ENCODE assay signal across 12 cellular contexts in the genomic region with DNA sequence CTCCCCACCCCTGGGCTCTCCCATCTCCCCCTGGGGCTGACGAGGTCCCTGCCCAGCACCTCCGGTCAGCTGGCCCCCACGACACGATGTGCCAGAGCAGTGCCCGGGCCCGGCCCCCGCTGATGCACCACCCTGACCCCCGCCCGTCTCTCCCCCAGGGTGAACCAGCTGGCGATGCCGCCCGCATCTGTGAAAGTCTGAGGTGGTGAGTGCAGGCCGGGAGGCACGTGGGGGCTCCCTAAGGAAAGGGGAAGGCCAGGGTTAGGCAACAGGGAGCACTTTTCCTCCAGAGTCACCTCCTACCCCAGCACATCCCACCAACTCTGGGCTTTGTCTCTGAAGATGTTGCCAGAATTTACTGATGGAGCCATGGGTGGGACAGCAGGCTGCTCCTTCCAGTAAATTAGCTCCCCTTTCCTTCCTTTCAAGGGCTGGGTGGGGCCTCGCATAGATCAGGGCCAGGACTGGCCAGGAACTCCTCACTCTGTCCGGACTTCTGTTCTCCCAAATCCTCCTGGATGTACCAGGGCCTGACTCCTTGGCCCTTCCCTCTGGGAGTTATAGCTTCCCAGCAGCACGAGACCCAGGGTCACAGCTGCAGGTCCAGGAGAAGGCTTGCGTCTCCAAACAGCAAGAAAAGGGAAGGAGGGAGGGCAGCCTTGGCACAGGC. TPM values are rescaled to one million over a fixed set of nuclear protein-coding genes. Genes with fewer than 3 reads are reported as not detected.
DNase-seq lines count a peak whose midpoint lies in the region; ATAC-seq, FAIRE-seq and TF ChIP-seq lines count a peak whose summit lies in the region.
"Had no signal": no experiment of that assay in that cellular context is flagged by ENCODE, and none has a peak within 500 bp of the region (broad histone marks: within the 10 kb centered on the region; RNA-seq: fewer than 3 reads in every experiment).

No MANE protein-coding gene starts in this region.

- no peak overlapping the region for H3K27ac ChIP-seq in HEK293 (ENCODE audit: extremely low read depth, low read depth, low read length)
- H3K27ac ChIP-seq in body of pancreas, result peak overlapping the region; percentile 19 to 50 (median 34)
- H3K27ac ChIP-seq in kidney (ENCODE audit: low read depth in 2 of 2, low read length in 2 of 2), result peak overlapping the region; percentile 47 to 67
- H3K27ac ChIP-seq in suprapubic skin, result peak overlapping the region; percentile 56
- no peak overlapping the region for H3K27ac ChIP-seq in brain microvascular endothelial cell

- ATAC-seq in body of pancreas (peak; percentile 18), HG03460 (IDR thresholded peaks at IDR 0.05; ENCODE audit: unreplicated experiment) (no peak)

- no peak for FAIRE-seq in kidney (lab: Jason Lieb, UNC)

- DNase-seq in body of pancreas (peak in 1 of 4 donors; percentile 24), kidney (peak; percentile 84), suprapubic skin (ENCODE audit: low spot score in 2 of 2) (no peak), brain microvascular endothelial cell (no peak), NCI-H2196 treated with DMSO at 0.1 percent for 48 hours (lab: John Stamatoyannopoulos, UW; ENCODE audit: unreplicated experiment) (no peak)
- no peak for DNase-seq in activated CD8-positive, alpha-beta memory T cell treated with anti-CD3 and anti-CD28 coated beads for 24 hours
- DNase-seq: activated B cell treated with CpG ODN at 0.5 μM for 24 hours, foreskin melanocyte, OCI-M1 had no signal

- no peak for TF ChIP-seq CTCF in HEK293 (tag by site-specific recombination; IDR thresholded peaks at IDR 0.05)
- TF ChIP-seq CTCF in body of pancreas (IDR thresholded peaks at IDR 0.05), result no peak
- TF ChIP-seq CTCF in kidney (IDR thresholded peaks at IDR 0.05; ENCODE audit: borderline replicate concordance, extremely low read depth, insufficient read depth), result no peak
- TF ChIP-seq CTCF in suprapubic skin (IDR thresholded peaks at IDR 0.05), result no peak
- no peak for TF ChIP-seq CTCF in brain microvascular endothelial cell (IDR thresholded peaks at IDR 0.05; ENCODE audit: low read depth, low read length, missing control alignments)

- intact Hi-C loops in body of pancreas (cut with DNase I), result no loop called here
- intact Hi-C loops in kidney (cut with DNase I), result no loop called here

- no peak overlapping the region for H3K4me3 ChIP-seq in HEK293 (ENCODE audit: low read depth, low read length)
- no peak overlapping the region for H3K4me3 ChIP-seq in body of pancreas
- no peak overlapping the region for H3K4me3 ChIP-seq in kidney (ENCODE audit: low read length in 2 of 2)
- peak overlapping the region; percentile 10 for H3K4me3 ChIP-seq in suprapubic skin
- no peak overlapping the region for H3K4me3 ChIP-seq in brain microvascular endothelial cell (ENCODE audit: low read depth, low read length)

- no peak overlapping the region for H3K9ac ChIP-seq in kidney (ENCODE audit: low read length in 2 of 2)

- TF ChIP-seq POLR2A in body of pancreas (IDR thresholded peaks at IDR 0.05) (no peak), suprapubic skin (IDR thresholded peaks at IDR 0.05) (no peak)

- H3K36me3 ChIP-seq in HEK293 (ENCODE audit: control insufficient read depth in 2 of 2, insufficient read depth in 1 of 2, low read length in 2 of 2) (peaks cover 0 to 50% of the 10 kb centered on the region in 2 experiments; a peak in 2 of 3 replicates), body of pancreas (replicated peaks in 1 of 2; ENCODE audit: insufficient read depth in 1 of 2, low read depth in 2 of 2) (peaks cover 5 to 8% of the 10 kb centered on the region in 2 donors), kidney (ENCODE audit: control insufficient read depth in 1 of 2, insufficient read depth in 2 of 2, low read length in 2 of 2) (peaks cover 0 to 4% of the 10 kb centered on the region in 2 donors), suprapubic skin (peaks cover 42% of the 10 kb centered on the region), brain microvascular endothelial cell (replicated peaks) (peaks cover 23% of the 10 kb centered on the region)

- CTCF ChIA-PET in HEK293 (lab: Yijun Ruan, JAX), result interaction anchor here (0.6 kb wide), 1 partner anchor 117 kb away, joined by 4 read pairs; no protein-coding TSS in a partner anchor

- WGBS in body of pancreas, 2 donors, result 67 to 69% methylated on average over 13 to 18 of the region's 18 CpGs
- 21% methylated on average over 7 of the region's 18 CpGs for WGBS in suprapubic skin

- H3K4me1 ChIP-seq in HEK293 (ENCODE audit: control insufficient read depth, insufficient read depth, low read length) (no peaks in the 10 kb centered on the region), body of pancreas (no peaks in the 10 kb centered on the region), kidney (ENCODE audit: control insufficient read depth in 1 of 2, insufficient read depth in 1 of 2, low read depth in 1 of 2, low read length in 2 of 2) (peaks cover 4 to 17% of the 10 kb centered on the region in 2 donors), suprapubic skin (peaks cover 75% of the 10 kb centered on the region)

- TF ChIP-seq EP300 in suprapubic skin (IDR thresholded peaks at IDR 0.05), result no peak

- POLR2A ChIA-PET in HEK293 (lab: Yijun Ruan, JAX), result interaction anchor here (0.6 to 2.6 kb wide), 4 partner anchors 7 to 116 kb away, joined by 3 to 11 read pairs (median 4); no protein-coding TSS in a partner anchor

- in situ Hi-C loops in brain microvascular endothelial cell (cut with HindIII; ENCODE audit: low pct_ligation_motif_present, low sequenced_read_pairs), result no loop called here

- H3K9me3 ChIP-seq in HEK293 (ENCODE audit: control insufficient read depth, insufficient read depth, low read depth, low read length) (no peaks in the 10 kb centered on the region), body of pancreas (no peaks in the 10 kb centered on the region), kidney (ENCODE audit: control insufficient read depth in 1 of 2, low read length in 2 of 2) (no peaks in the 10 kb centered on the region), suprapubic skin (no peaks in the 10 kb centered on the region)

- H3K27me3 ChIP-seq in body of pancreas (no peaks in the 10 kb centered on the region), suprapubic skin (no peaks in the 10 kb centered on the region), brain microvascular endothelial cell (replicated peaks) (no peaks in the 10 kb centered on the region)

TF ChIP-seq in HEK293, 187 proteins besides CTCF, POLR2A, EP300 and RAD21 (continues in another document):
- TF ChIP-seq ZBTB48 (tag by site-specific recombination; IDR thresholded peaks at IDR 0.05) (no peak), ZNF600 (tag by site-specific recombination; IDR thresholded peaks at IDR 0.05) (0 out of 2 replicates have a peak, but pooled peaks have one; percentile 14), PRDM1 (tag by site-specific recombination; IDR thresholded peaks at IDR 0.05) (peak; percentile 82), ZNF184 (tag by site-specific recombination; IDR thresholded peaks at IDR 0.05) (no peak), SP3 (tag by site-specific recombination; IDR thresholded peaks at IDR 0.05) (no peak), ZNF335 (tag by site-specific recombination; conservative IDR thresholded peaks at IDR 0.05) (no peak)
- TF ChIP-seq, protein P1, sequence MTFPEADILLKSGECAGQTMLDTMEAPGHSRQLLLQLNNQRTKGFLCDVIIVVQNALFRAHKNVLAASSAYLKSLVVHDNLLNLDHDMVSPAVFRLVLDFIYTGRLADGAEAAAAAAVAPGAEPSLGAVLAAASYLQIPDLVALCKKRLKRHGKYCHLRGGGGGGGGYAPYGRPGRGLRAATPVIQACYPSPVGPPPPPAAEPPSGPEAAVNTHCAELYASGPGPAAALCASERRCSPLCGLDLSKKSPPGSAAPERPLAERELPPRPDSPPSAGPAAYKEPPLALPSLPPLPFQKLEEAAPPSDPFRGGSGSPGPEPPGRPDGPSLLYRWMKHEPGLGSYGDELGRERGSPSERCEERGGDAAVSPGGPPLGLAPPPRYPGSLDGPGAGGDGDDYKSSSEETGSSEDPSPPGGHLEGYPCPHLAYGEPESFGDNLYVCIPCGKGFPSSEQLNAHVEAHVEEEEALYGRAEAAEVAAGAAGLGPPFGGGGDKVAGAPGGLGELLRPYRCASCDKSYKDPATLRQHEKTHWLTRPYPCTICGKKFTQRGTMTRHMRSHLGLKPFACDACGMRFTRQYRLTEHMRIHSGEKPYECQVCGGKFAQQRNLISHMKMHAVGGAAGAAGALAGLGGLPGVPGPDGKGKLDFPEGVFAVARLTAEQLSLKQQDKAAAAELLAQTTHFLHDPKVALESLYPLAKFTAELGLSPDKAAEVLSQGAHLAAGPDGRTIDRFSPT (tag by site-specific recombination; IDR thresholded peaks at IDR 0.05), result peak; percentile 46; the same call in 1 of the 2 replicates
- TF ChIP-seq, protein P2, sequence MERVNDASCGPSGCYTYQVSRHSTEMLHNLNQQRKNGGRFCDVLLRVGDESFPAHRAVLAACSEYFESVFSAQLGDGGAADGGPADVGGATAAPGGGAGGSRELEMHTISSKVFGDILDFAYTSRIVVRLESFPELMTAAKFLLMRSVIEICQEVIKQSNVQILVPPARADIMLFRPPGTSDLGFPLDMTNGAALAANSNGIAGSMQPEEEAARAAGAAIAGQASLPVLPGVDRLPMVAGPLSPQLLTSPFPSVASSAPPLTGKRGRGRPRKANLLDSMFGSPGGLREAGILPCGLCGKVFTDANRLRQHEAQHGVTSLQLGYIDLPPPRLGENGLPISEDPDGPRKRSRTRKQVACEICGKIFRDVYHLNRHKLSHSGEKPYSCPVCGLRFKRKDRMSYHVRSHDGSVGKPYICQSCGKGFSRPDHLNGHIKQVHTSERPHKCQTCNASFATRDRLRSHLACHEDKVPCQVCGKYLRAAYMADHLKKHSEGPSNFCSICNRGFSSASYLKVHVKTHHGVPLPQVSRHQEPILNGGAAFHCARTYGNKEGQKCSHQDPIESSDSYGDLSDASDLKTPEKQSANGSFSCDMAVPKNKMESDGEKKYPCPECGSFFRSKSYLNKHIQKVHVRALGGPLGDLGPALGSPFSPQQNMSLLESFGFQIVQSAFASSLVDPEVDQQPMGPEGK (tag by site-specific recombination; IDR thresholded peaks at IDR 0.05), result peak; percentile 56

RNA-seq across cellular contexts. Expression of a gene that starts 18.3 kb away (rescaled TPM):
- total RNA-seq in body of pancreas (100 to 1,000 TPM in 1 of 2 donors, 10 to 100 TPM in 1; 37.9 to 105 TPM), kidney (51.6 TPM), suprapubic skin (100 to 1,000 TPM in 1 of 4 donors, 10 to 100 TPM in 3; 73.4 to 127 (median 83.8) TPM)
- 11.9 TPM for polyA plus RNA-seq in kidney (ENCODE audit: insufficient read depth, low read depth, low replicate concordance)

RNA-seq across cellular contexts. Expression of a gene that starts 23.5 kb away (rescaled TPM):
- total RNA-seq in body of pancreas (10 to 100 TPM; 29.3 to 85.7 TPM), kidney (16.8 TPM), suprapubic skin (100 to 1,000 TPM in 3 of 4 donors, 10 to 100 TPM in 1; 64.6 to 187 (median 134) TPM)
- 51.4 TPM for polyA plus RNA-seq in kidney (ENCODE audit: insufficient read depth, low read depth, low replicate concordance)
- total RNA-seq: activated B cell treated with CpG ODN at 0.5 μM for 24 hours; natural killer cell treated with Interleukin-12 subunit alpha and Interleukin-12 subunit beta and Interleukin-15 and Interleukin-18, amount 100 ng/mL, for 72 hours had no signal

RNA-seq across cellular contexts. Expression of a gene that starts 38.2 kb away (rescaled TPM):
- total RNA-seq in body of pancreas, result 10 to 100 TPM; 19.2 to 58.0 TPM
- total RNA-seq in kidney, result 60.5 TPM
- 75.1 TPM for polyA plus RNA-seq in kidney (ENCODE audit: insufficient read depth, low read depth, low replicate concordance)
- total RNA-seq in suprapubic skin, result 10 to 100 TPM; 25.1 to 76.3 (median 49.6) TPM
- total RNA-seq: natural killer cell treated with Interleukin-12 subunit alpha and Interleukin-12 subunit beta and Interleukin-15 and Interleukin-18, amount 100 ng/mL, for 72 hours had no signal

RNA-seq across cellular contexts. Expression of a gene that starts 47.5 kb away (rescaled TPM):
- total RNA-seq in body of pancreas, result under 1 TPM; 0.33 to 0.78 TPM
- total RNA-seq in kidney, result 25.6 TPM
- 58.1 TPM for polyA plus RNA-seq in kidney (ENCODE audit: insufficient read depth, low read depth, low replicate concordance)
- 1 to 10 TPM in 1 of 4 donors, under 1 TPM in 2, not detected in 1; 0.64 to 1.3 (median 0.81) TPM for total RNA-seq in suprapubic skin
- total RNA-seq: activated B cell treated with CpG ODN at 0.5 μM for 24 hours; natural killer cell treated with Interleukin-12 subunit alpha and Interleukin-12 subunit beta and Interleukin-15 and Interleukin-18, amount 100 ng/mL, for 72 hours had no signal

Comparison
In these comparisons a context has a peak if more than half of its experiments do, and no peak if none do; other contexts are left out.
1. H3K27ac ChIP-seq: peak in body of pancreas (4 of 4), kidney (2 of 2) and suprapubic skin (single experiment); none in HEK293 (single experiment) and brain microvascular endothelial cell (single experiment).